8 cellular contexts compared by ENCODE assay signal in the genomic region with DNA sequence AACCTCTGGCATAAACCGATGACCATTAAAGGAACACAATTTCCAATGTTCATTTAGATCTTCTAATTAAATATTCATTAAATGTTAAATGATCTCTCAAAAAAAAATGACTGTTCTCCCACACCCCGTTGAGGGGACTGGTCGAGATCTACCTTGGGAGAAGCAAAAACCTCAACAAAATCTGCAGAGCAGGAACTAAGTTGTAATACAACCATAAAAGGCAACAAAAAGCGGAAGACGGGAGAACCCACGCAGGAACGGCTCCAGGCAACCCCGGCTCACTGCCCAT. TPM values are rescaled to one million over a fixed set of nuclear protein-coding genes. Genes with fewer than 3 reads are reported as not detected.
DNase-seq lines count a peak whose midpoint lies in the region; ATAC-seq and TF ChIP-seq lines count a peak whose summit lies in the region.

No MANE protein-coding gene starts in this region.

- peaks cover 18% of the 10 kb centered on the region for H3K9me3 Mint-ChIP-seq in HFFc6
- H3K9me3 Mint-ChIP-seq in stimulated activated memory B cell treated with anti-CD40 and anti-IgM and Interleukin-4, amounts not matched to agents 10 μg/mL and 1 μg/mL and 100 μg/mL, for 72 hours, result peaks cover 7% of the 10 kb centered on the region

- DNase-seq in DMS79 treated with DMSO at 0.1 percent for 48 hours (lab: John Stamatoyannopoulos, UW) (peak; percentile 53), DMS79 (lab: John Stamatoyannopoulos, UW) (no peak), HFFc6 (peak; percentile 42), NCI-H1105 (lab: John Stamatoyannopoulos, UW) (peak; percentile 62), amniotic epithelial cell (ENCODE audit: low read depth) (peak; percentile 66), NCI-H526 treated with DMSO at 0.1 percent for 48 hours (lab: John Stamatoyannopoulos, UW) (no peak)

- H3K27ac ChIP-seq in iPS-18a (ENCODE audit: low read length), result no peak overlapping the region

- peak; percentile 76 for ATAC-seq in stimulated activated memory B cell treated with anti-CD40 and anti-IgM and Interleukin-4, amounts not matched to agents 10 μg/mL and 1 μg/mL and 100 μg/mL, for 72 hours

- H3K36me3 ChIP-seq in iPS-18a (ENCODE audit: control insufficient read depth, low read depth, low read length), result no peaks in the 10 kb centered on the region

- H3K4me3 ChIP-seq in iPS-18a (ENCODE audit: low read length), result peak overlapping the region; percentile 68

- peaks cover 22% of the 10 kb centered on the region for H3K36me3 Mint-ChIP-seq in HFFc6 (ENCODE audit: low read depth)
- H3K36me3 Mint-ChIP-seq in stimulated activated memory B cell treated with anti-CD40 and anti-IgM and Interleukin-4, amounts not matched to agents 10 μg/mL and 1 μg/mL and 100 μg/mL, for 72 hours, result no peaks in the 10 kb centered on the region

- H3K4me1 ChIP-seq in iPS-18a (ENCODE audit: control insufficient read depth, low read depth, low read length), result no peaks in the 10 kb centered on the region

- TF ChIP-seq CTCF in HFFc6 (IDR thresholded peaks at IDR 0.05), result no peak

- no peaks in the 10 kb centered on the region for H3K27me3 ChIP-seq in iPS-18a (ENCODE audit: control insufficient read depth, insufficient read depth, low read length)

- H3K9me3 ChIP-seq in iPS-18a (ENCODE audit: control insufficient read depth, low read depth, low read length), result no peaks in the 10 kb centered on the region

- H3K9ac ChIP-seq in iPS-18a (ENCODE audit: low read length), result peak overlapping the region; percentile 69

- H3K27ac Mint-ChIP-seq in HFFc6, result peak overlapping the region; percentile 87
- H3K27ac Mint-ChIP-seq in stimulated activated memory B cell treated with anti-CD40 and anti-IgM and Interleukin-4, amounts not matched to agents 10 μg/mL and 1 μg/mL and 100 μg/mL, for 72 hours, result peak overlapping the region; percentile 96

- H3K4me1 Mint-ChIP-seq in HFFc6 (ENCODE audit: low read depth), result peaks cover 41% of the 10 kb centered on the region
- H3K4me1 Mint-ChIP-seq in stimulated activated memory B cell treated with anti-CD40 and anti-IgM and Interleukin-4, amounts not matched to agents 10 μg/mL and 1 μg/mL and 100 μg/mL, for 72 hours, result peaks cover 9% of the 10 kb centered on the region

- H3K4me3 Mint-ChIP-seq in HFFc6, result peak overlapping the region; percentile 96
- H3K4me3 Mint-ChIP-seq in stimulated activated memory B cell treated with anti-CD40 and anti-IgM and Interleukin-4, amounts not matched to agents 10 μg/mL and 1 μg/mL and 100 μg/mL, for 72 hours, result peak overlapping the region; percentile 93

- no peaks in the 10 kb centered on the region; the same call in 1 of the 2 replicates for H3K27me3 Mint-ChIP-seq in HFFc6 (ENCODE audit: insufficient read depth)
- no peaks in the 10 kb centered on the region for H3K27me3 Mint-ChIP-seq in stimulated activated memory B cell treated with anti-CD40 and anti-IgM and Interleukin-4, amounts not matched to agents 10 μg/mL and 1 μg/mL and 100 μg/mL, for 72 hours

RNA-seq across cellular contexts. Expression of gene TERC, which starts 0.8 kb away (rescaled TPM):
- total RNA-seq in HFFc6 (2021; fragmentation: NEBNext Ultra II Directional; extraction: Animal tissue kit (Norgen Biotek cat#: 25700)), result 10 to 100 TPM in 5 of 6 experiments, 1 to 10 TPM in 1; 9.7 to 24.5 (median 13.3) TPM

RNA-seq across cellular contexts. Expression of gene ACTRT3, which starts 5.3 kb away (rescaled TPM):
- 1 to 10 TPM; 1.2 to 3.5 (median 1.7) TPM for total RNA-seq in HFFc6 (2021; fragmentation: NEBNext Ultra II Directional; extraction: Animal tissue kit (Norgen Biotek cat#: 25700))

RNA-seq across cellular contexts. Expression of gene MYNN, which starts 9.1 kb away (rescaled TPM):
- 10 to 100 TPM; 10.9 to 13.8 (median 11.7) TPM for total RNA-seq in HFFc6 (2021; fragmentation: NEBNext Ultra II Directional; extraction: Animal tissue kit (Norgen Biotek cat#: 25700))

RNA-seq across cellular contexts. Expression of gene LRRIQ4, which starts 48.6 kb away (rescaled TPM):
- not detected for total RNA-seq in HFFc6 (2021; fragmentation: NEBNext Ultra II Directional; extraction: Animal tissue kit (Norgen Biotek cat#: 25700))

RNA-seq across cellular contexts. Expression of gene LRRC34, which starts 48.6 kb away (rescaled TPM):
- 1 to 10 TPM in 3 of 6 experiments, under 1 TPM in 3; 0.59 to 1.5 (median 0.94) TPM for total RNA-seq in HFFc6 (2021; fragmentation: NEBNext Ultra II Directional; extraction: Animal tissue kit (Norgen Biotek cat#: 25700))

Comparison
In these comparisons a context has a peak if more than half of its experiments do, and no peak if none do; other contexts are left out.
1. DNase-seq: peak in DMS79 treated with DMSO at 0.1 percent for 48 hours (single experiment), HFFc6 (single experiment), NCI-H1105 (single experiment) and amniotic epithelial cell (single experiment); none in DMS79 (single experiment) and NCI-H526 treated with DMSO at 0.1 percent for 48 hours (single experiment).